ENCODE assay signal across 1 cellular context in the genomic region with DNA sequence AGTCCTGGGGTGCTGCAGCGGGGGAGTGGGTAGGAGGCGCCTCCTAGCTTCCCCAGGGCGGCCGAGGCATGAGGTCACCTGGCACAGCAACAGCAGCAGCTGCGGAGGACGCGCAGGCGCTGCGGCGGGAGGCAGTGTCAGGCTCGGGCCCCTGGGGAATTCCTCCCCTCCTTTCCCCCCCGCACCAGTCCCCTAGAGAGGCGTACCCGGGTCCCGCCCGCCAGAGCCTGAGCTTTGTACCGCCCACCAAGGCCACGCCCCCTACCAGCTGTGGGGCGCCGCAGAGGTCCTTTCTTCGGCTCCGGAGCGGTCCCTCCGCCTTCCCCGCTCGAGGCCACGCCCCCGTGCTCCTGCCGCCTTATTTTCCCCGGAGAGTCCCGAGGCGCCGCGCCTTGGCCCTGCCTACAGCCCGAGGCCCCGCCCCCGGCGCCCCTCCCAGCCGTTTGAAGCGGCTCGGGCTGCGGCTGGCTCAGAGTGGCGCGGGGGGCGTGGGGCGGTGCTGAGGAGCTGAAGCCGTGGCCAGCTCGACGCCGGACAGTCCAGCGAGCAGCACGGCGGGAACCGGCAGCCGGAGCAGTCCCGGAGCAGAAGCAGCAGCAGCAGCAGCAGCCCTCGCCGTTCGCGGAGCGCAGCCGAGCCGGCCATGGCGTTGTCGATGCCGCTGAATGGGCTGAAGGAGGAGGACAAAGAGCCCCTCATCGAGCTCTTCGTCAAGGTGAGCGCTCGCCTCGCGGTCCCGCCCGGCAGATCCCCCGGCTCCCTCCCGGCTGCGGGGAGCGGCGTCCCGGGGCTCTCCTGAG.
TF ChIP-seq lines count a peak whose summit lies in the region.

A gene (plus strand): TSS at position 537 of the 800 bp plus-strand sequence. CDS start 107 bp downstream, at position 644.

TF ChIP-seq in HEK293, 187 proteins besides CTCF, POLR2A, EP300 and RAD21 (continued from another document and continues in another):
- TF ChIP-seq FEZF1 (tag by site-specific recombination; IDR thresholded peaks at IDR 0.05) = peak; percentile 52; the same call in 1 of the 2 replicates
- no peak for TF ChIP-seq ZNF112 (tag by site-specific recombination; IDR thresholded peaks at IDR 0.05)
- TF ChIP-seq ZNF24 (tag by site-specific recombination; IDR thresholded peaks at IDR 0.05) = no peak; the same call in 1 of the 2 replicates
- no peak for TF ChIP-seq SETDB1 (IDR thresholded peaks at IDR 0.05; ENCODE audit: insufficient read length, low read length)
- TF ChIP-seq, protein P1, sequence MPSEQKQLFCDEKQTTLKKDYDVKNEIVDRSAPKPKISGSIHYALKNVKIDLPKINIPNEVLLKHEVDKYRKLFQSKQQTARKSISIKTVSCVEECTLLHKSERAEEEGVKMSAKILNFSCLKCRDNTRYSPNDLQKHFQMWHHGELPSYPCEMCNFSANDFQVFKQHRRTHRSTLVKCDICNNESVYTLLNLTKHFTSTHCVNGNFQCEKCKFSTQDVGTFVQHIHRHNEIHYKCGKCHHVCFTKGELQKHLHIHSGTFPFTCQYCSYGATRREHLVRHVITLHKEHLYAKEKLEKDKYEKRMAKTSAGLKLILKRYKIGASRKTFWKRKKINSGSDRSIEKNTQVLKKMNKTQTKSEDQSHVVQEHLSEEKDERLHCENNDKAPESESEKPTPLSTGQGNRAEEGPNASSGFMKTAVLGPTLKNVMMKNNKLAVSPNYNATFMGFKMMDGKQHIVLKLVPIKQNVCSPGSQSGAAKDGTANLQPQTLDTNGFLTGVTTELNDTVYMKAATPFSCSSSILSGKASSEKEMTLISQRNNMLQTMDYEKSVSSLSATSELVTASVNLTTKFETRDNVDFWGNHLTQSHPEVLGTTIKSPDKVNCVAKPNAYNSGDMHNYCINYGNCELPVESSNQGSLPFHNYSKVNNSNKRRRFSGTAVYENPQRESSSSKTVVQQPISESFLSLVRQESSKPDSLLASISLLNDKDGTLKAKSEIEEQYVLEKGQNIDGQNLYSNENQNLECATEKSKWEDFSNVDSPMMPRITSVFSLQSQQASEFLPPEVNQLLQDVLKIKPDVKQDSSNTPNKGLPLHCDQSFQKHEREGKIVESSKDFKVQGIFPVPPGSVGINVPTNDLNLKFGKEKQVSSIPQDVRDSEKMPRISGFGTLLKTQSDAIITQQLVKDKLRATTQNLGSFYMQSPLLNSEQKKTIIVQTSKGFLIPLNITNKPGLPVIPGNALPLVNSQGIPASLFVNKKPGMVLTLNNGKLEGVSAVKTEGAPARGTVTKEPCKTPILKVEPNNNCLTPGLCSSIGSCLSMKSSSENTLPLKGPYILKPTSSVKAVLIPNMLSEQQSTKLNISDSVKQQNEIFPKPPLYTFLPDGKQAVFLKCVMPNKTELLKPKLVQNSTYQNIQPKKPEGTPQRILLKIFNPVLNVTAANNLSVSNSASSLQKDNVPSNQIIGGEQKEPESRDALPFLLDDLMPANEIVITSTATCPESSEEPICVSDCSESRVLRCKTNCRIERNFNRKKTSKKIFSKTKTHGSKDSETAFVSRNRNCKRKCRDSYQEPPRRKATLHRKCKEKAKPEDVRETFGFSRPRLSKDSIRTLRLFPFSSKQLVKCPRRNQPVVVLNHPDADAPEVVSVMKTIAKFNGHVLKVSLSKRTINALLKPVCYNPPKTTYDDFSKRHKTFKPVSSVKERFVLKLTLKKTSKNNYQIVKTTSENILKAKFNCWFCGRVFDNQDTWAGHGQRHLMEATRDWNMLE (tag by site-specific recombination; conservative IDR thresholded peaks at IDR 0.05; ENCODE audit: low read depth) = no peak
- TF ChIP-seq KLF1 (tag by site-specific recombination; IDR thresholded peaks at IDR 0.05) = peak; percentile 99
- TF ChIP-seq, protein P2, sequence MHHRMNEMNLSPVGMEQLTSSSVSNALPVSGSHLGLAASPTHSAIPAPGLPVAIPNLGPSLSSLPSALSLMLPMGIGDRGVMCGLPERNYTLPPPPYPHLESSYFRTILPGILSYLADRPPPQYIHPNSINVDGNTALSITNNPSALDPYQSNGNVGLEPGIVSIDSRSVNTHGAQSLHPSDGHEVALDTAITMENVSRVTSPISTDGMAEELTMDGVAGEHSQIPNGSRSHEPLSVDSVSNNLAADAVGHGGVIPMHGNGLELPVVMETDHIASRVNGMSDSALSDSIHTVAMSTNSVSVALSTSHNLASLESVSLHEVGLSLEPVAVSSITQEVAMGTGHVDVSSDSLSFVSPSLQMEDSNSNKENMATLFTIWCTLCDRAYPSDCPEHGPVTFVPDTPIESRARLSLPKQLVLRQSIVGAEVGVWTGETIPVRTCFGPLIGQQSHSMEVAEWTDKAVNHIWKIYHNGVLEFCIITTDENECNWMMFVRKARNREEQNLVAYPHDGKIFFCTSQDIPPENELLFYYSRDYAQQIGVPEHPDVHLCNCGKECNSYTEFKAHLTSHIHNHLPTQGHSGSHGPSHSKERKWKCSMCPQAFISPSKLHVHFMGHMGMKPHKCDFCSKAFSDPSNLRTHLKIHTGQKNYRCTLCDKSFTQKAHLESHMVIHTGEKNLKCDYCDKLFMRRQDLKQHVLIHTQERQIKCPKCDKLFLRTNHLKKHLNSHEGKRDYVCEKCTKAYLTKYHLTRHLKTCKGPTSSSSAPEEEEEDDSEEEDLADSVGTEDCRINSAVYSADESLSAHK (tag by site-specific recombination; IDR thresholded peaks at IDR 0.05) = peak; percentile 73
- TF ChIP-seq ZNF843 (tag by site-specific recombination; IDR thresholded peaks at IDR 0.05) = peak; percentile 79; the same call in 1 of the 2 replicates
- TF ChIP-seq WT1 (tag by site-specific recombination; IDR thresholded peaks at IDR 0.05) = peak; percentile 100
- TF ChIP-seq TRIM28 (IDR thresholded peaks at IDR 0.05; ENCODE audit: borderline replicate concordance, low read length) = 0 out of 2 replicates have a peak, but pooled peaks have one; percentile 18
- TF ChIP-seq ZSCAN23 (tag by site-specific recombination; IDR thresholded peaks at IDR 0.05) = peak; percentile 35; the same call in 1 of the 2 replicates
- TF ChIP-seq ZNF768 (tag by site-specific recombination; IDR thresholded peaks at IDR 0.05) = no peak; the same call in 1 of the 2 replicates
- no peak for TF ChIP-seq ZNF473 (tag by site-specific recombination; IDR thresholded peaks at IDR 0.05)
- peak; percentile 98 for TF ChIP-seq KLF10 (tag by site-specific recombination; IDR thresholded peaks at IDR 0.05)
- TF ChIP-seq KLF8 (tag by site-specific recombination; IDR thresholded peaks at IDR 0.05) = peak; percentile 100
- peak; percentile 55; the same call in 1 of the 2 replicates for TF ChIP-seq ZNF10 (tag by site-specific recombination; IDR thresholded peaks at IDR 0.05)
- TF ChIP-seq KLF7 (tag by site-specific recombination; IDR thresholded peaks at IDR 0.05; ENCODE audit: borderline replicate concordance) = peak; percentile 89; the same call in 1 of the 2 replicates
- peak; percentile 97 for TF ChIP-seq EGR2 (tag by site-specific recombination; IDR thresholded peaks at IDR 0.05; ENCODE audit: low read depth)
- TF ChIP-seq ZBTB17 (tag by site-specific recombination; IDR thresholded peaks at IDR 0.05) = peak; percentile 72
- TF ChIP-seq ZNF174 (tag by site-specific recombination; IDR thresholded peaks at IDR 0.05) = no peak
- peak; percentile 80 for TF ChIP-seq OSR2 (tag by site-specific recombination; IDR thresholded peaks at IDR 0.05)
- TF ChIP-seq ZNF16 (tag by site-specific recombination; IDR thresholded peaks at IDR 0.05; ENCODE audit: low read depth) = no peak
- TF ChIP-seq ZNF837 (tag by site-specific recombination; IDR thresholded peaks at IDR 0.05) = no peak
- no peak for TF ChIP-seq ZFP41 (tag by site-specific recombination; IDR thresholded peaks at IDR 0.05; ENCODE audit: borderline replicate concordance)
- TF ChIP-seq, protein P3, sequence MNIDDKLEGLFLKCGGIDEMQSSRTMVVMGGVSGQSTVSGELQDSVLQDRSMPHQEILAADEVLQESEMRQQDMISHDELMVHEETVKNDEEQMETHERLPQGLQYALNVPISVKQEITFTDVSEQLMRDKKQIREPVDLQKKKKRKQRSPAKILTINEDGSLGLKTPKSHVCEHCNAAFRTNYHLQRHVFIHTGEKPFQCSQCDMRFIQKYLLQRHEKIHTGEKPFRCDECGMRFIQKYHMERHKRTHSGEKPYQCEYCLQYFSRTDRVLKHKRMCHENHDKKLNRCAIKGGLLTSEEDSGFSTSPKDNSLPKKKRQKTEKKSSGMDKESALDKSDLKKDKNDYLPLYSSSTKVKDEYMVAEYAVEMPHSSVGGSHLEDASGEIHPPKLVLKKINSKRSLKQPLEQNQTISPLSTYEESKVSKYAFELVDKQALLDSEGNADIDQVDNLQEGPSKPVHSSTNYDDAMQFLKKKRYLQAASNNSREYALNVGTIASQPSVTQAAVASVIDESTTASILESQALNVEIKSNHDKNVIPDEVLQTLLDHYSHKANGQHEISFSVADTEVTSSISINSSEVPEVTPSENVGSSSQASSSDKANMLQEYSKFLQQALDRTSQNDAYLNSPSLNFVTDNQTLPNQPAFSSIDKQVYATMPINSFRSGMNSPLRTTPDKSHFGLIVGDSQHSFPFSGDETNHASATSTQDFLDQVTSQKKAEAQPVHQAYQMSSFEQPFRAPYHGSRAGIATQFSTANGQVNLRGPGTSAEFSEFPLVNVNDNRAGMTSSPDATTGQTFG (tag by site-specific recombination; IDR thresholded peaks at IDR 0.05; ENCODE audit: borderline replicate concordance) = no peak
- TF ChIP-seq ZNF157 (tag by site-specific recombination; IDR thresholded peaks at IDR 0.05) = no peak
- peak; percentile 88 for TF ChIP-seq ZNF610 (tag by site-specific recombination; IDR thresholded peaks at IDR 0.05; ENCODE audit: borderline replicate concordance)
- peak; percentile 13 for TF ChIP-seq ZSCAN30 (tag by site-specific recombination; IDR thresholded peaks at IDR 0.05)
- TF ChIP-seq ZNF155 (tag by site-specific recombination; IDR thresholded peaks at IDR 0.05) = no peak
- no peak for TF ChIP-seq ZNF140 (tag by site-specific recombination; IDR thresholded peaks at IDR 0.05)
- no peak for TF ChIP-seq ZNF777 (tag by site-specific recombination; IDR thresholded peaks at IDR 0.05; ENCODE audit: borderline replicate concordance)
- TF ChIP-seq ZNF664 (tag by site-specific recombination; IDR thresholded peaks at IDR 0.05) = no peak
- no peak for TF ChIP-seq ZNF248 (tag by site-specific recombination; IDR thresholded peaks at IDR 0.05)
- TF ChIP-seq ZFP69B (tag by site-specific recombination; IDR thresholded peaks at IDR 0.05) = peak; percentile 97
- TF ChIP-seq YY2 (tag by site-specific recombination; IDR thresholded peaks at IDR 0.05) = no peak
- peak; percentile 93 for TF ChIP-seq ZNF629 (tag by site-specific recombination; IDR thresholded peaks at IDR 0.05)
- no peak for TF ChIP-seq ZNF311 (tag by site-specific recombination; IDR thresholded peaks at IDR 0.05; ENCODE audit: borderline replicate concordance)
- TF ChIP-seq, protein P4, sequence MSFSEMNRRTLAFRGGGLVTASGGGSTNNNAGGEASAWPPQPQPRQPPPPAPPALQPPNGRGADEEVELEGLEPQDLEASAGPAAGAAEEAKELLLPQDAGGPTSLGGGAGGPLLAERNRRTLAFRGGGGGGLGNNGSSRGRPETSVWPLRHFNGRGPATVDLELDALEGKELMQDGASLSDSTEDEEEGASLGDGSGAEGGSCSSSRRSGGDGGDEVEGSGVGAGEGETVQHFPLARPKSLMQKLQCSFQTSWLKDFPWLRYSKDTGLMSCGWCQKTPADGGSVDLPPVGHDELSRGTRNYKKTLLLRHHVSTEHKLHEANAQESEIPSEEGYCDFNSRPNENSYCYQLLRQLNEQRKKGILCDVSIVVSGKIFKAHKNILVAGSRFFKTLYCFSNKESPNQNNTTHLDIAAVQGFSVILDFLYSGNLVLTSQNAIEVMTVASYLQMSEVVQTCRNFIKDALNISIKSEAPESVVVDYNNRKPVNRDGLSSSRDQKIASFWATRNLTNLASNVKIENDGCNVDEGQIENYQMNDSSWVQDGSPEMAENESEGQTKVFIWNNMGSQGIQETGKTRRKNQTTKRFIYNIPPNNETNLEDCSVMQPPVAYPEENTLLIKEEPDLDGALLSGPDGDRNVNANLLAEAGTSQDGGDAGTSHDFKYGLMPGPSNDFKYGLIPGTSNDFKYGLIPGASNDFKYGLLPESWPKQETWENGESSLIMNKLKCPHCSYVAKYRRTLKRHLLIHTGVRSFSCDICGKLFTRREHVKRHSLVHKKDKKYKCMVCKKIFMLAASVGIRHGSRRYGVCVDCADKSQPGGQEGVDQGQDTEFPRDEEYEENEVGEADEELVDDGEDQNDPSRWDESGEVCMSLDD (tag by site-specific recombination; IDR thresholded peaks at IDR 0.05) = peak; percentile 91
- TF ChIP-seq ZNF660 (tag by site-specific recombination; IDR thresholded peaks at IDR 0.05) = peak; percentile 16
- TF ChIP-seq ZNF324 (tag by site-specific recombination; IDR thresholded peaks at IDR 0.05) = peak; percentile 86
- TF ChIP-seq, protein P5, sequence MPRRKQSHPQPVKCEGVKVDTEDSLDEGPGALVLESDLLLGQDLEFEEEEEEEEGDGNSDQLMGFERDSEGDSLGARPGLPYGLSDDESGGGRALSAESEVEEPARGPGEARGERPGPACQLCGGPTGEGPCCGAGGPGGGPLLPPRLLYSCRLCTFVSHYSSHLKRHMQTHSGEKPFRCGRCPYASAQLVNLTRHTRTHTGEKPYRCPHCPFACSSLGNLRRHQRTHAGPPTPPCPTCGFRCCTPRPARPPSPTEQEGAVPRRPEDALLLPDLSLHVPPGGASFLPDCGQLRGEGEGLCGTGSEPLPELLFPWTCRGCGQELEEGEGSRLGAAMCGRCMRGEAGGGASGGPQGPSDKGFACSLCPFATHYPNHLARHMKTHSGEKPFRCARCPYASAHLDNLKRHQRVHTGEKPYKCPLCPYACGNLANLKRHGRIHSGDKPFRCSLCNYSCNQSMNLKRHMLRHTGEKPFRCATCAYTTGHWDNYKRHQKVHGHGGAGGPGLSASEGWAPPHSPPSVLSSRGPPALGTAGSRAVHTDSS (tag by site-specific recombination; IDR thresholded peaks at IDR 0.05) = peak; percentile 72
- 0 out of 2 replicates have a peak, but pooled peaks have one; percentile 67 for TF ChIP-seq ZNF561 (tag by site-specific recombination; IDR thresholded peaks at IDR 0.05; ENCODE audit: borderline replicate concordance)
- TF ChIP-seq ZNF391 (tag by site-specific recombination; IDR thresholded peaks at IDR 0.05; ENCODE audit: borderline replicate concordance, low read depth) = peak; percentile 20; the same call in 1 of the 2 replicates
- TF ChIP-seq, protein P6, sequence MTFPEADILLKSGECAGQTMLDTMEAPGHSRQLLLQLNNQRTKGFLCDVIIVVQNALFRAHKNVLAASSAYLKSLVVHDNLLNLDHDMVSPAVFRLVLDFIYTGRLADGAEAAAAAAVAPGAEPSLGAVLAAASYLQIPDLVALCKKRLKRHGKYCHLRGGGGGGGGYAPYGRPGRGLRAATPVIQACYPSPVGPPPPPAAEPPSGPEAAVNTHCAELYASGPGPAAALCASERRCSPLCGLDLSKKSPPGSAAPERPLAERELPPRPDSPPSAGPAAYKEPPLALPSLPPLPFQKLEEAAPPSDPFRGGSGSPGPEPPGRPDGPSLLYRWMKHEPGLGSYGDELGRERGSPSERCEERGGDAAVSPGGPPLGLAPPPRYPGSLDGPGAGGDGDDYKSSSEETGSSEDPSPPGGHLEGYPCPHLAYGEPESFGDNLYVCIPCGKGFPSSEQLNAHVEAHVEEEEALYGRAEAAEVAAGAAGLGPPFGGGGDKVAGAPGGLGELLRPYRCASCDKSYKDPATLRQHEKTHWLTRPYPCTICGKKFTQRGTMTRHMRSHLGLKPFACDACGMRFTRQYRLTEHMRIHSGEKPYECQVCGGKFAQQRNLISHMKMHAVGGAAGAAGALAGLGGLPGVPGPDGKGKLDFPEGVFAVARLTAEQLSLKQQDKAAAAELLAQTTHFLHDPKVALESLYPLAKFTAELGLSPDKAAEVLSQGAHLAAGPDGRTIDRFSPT (tag by site-specific recombination; IDR thresholded peaks at IDR 0.05) = peak; percentile 98
- TF ChIP-seq ZNF776 (tag by site-specific recombination; IDR thresholded peaks at IDR 0.05; ENCODE audit: borderline replicate concordance) = no peak
- no peak for TF ChIP-seq ZNF658 (tag by site-specific recombination; IDR thresholded peaks at IDR 0.05)
